ENCODE assay signal across 25 cellular contexts in the genomic region with DNA sequence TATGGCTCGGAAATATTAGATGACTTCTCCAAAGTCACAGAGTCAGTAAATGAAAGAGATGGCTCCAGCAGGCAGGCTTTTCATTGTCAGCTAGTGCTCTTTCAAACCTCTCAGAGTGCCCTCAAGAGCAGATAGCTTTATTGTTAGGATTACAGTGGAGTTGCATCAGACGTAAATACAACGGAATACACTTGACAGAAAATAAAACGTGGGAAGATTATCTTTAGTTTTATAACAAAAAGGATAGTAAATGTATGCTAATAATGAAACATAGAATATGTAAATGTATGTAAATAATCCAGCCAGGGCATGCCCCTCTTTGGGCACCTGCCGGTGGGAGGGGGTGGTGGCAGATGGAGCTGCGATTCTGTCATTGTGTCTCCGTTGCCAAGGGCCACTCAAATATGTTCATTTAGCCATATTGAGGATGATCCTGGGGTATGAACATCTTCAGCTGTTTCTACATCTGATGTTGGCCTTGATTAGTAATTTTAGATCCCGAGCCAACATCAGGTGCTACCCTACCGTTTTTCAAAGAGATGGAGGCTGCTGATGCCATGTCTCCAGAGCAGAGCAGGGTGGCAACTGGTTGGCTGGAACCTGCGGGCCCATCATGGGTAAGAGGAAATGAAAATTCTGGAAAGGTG.
DNase-seq lines count a peak whose midpoint lies in the region; ATAC-seq and TF ChIP-seq lines count a peak whose summit lies in the region.
"Had no signal": no experiment of that assay in that cellular context is flagged by ENCODE, and none has a peak within 500 bp of the region (broad histone marks: within the 10 kb centered on the region; RNA-seq: fewer than 3 reads in every experiment).

No MANE protein-coding gene starts in this region.

- H3K79me2 ChIP-seq in neural progenitor cell (ENCODE audit: low read depth): no peaks in the 10 kb centered on the region

- intact Hi-C loops in body of pancreas (cut with DNase I): no loop called here

- H3K27ac Mint-ChIP-seq in neural progenitor cell: no peak overlapping the region
- no peak overlapping the region for H3K27ac Mint-ChIP-seq in nephron progenitor cell
- H3K27ac Mint-ChIP-seq: activated CD4-positive, alpha-beta T cell treated with anti-CD3 and anti-CD28 coated beads for 36 hours; activated naive CD4-positive, alpha-beta T cell treated with anti-CD3 and anti-CD28 coated beads, Interleukin-2, amount 50 U/mL, for 72 hours; activated T-cell treated with anti-CD3 and anti-CD28 coated beads, Interleukin-2, amount 50 U/mL, for 72 hours; IgD-negative memory B cell had no signal

- no peak for TF ChIP-seq POLR2A in body of pancreas (IDR thresholded peaks at IDR 0.05)

- H3K9me3 ChIP-seq in neural progenitor cell (ENCODE audit: low read depth) (peaks cover 9% of the 10 kb centered on the region), body of pancreas (no peaks in the 10 kb centered on the region)
- H3K9me3 ChIP-seq: ascending aorta, ovary had no signal

- H3K4me3 ChIP-seq in neural progenitor cell: no peak overlapping the region
- no peak overlapping the region for H3K4me3 ChIP-seq in body of pancreas
- H3K4me3 ChIP-seq: ascending aorta, dorsolateral prefrontal cortex, MG63, ovary, SJSA1 had no signal

- H3K4me2 ChIP-seq in neural progenitor cell: peak overlapping the region; percentile 17

- DNase-seq in DMS 273 (lab: John Stamatoyannopoulos, UW; ENCODE audit: unreplicated experiment): peak; percentile 31
- DNase-seq in DMS 273 treated with DMSO at 0.1 percent for 48 hours (lab: John Stamatoyannopoulos, UW): no peak
- DNase-seq in NCI-H2029 (lab: John Stamatoyannopoulos, UW): peak; percentile 68
- peak; percentile 98 for DNase-seq in NCI-H345 treated with DMSO at 0.1 percent for 48 hours (lab: John Stamatoyannopoulos, UW; ENCODE audit: unreplicated experiment)
- DNase-seq in neural progenitor cell (ENCODE audit: low spot score): no peak
- DNase-seq in body of pancreas: no peak
- DNase-seq in nephron progenitor cell: no peak
- DNase-seq: activated CD4-positive, alpha-beta T cell treated with anti-CD3 and anti-CD28 coated beads for 36 hours; activated T-cell treated with anti-CD3 and anti-CD28 coated beads, Interleukin-2, amount 50 U/mL, for 72 hours; dorsolateral prefrontal cortex; mesenchymal stem cell; MG63; NCI-H2081; NK-92 treated with Interleukin-12 subunit alpha and Interleukin-12 subunit beta, amount 100 ng/mL, for 24 hours; ovary; stimulated activated CD4-positive, alpha-beta T cell treated with anti-CD3 and anti-CD28 coated beads, Interleukin-12 subunit alpha, Interleukin-12 subunit beta, amount 100 ng/mL, for 4 hours; stimulated activated CD4-positive, alpha-beta T cell treated with anti-CD3 and anti-CD28 coated beads, Interleukin-4, amount 100 ng/mL, for 4 hours; stimulated activated naive CD8-positive, alpha-beta T cell treated with anti-CD3 and anti-CD28 coated beads, Interleukin-15, Interleukin-2, amounts not matched to agents 100 U/mL and 50 U/mL, for 24 hours had no signal

- H3K4me1 Mint-ChIP-seq in neural progenitor cell (peaks cover 25% of the 10 kb centered on the region), nephron progenitor cell (peaks cover 33% of the 10 kb centered on the region)
- H3K4me1 Mint-ChIP-seq: activated CD4-positive, alpha-beta T cell treated with anti-CD3 and anti-CD28 coated beads for 36 hours; IgD-negative memory B cell had no signal

- H3K36me3 ChIP-seq in neural progenitor cell (no peaks in the 10 kb centered on the region), body of pancreas (replicated peaks in 1 of 2; ENCODE audit: insufficient read depth in 1 of 2, low read depth in 2 of 2) (no peaks in the 10 kb centered on the region)
- H3K36me3 ChIP-seq: ascending aorta, MG63, ovary, SJSA1 had no signal

- peaks cover 33% of the 10 kb centered on the region for H3F3A ChIP-seq in neural progenitor cell (ENCODE audit: low read depth)

- no peak overlapping the region for H3K27ac ChIP-seq in neural progenitor cell
- no peak overlapping the region for H3K27ac ChIP-seq in body of pancreas
- H3K27ac ChIP-seq: 22Rv1, ascending aorta, dorsolateral prefrontal cortex, HL-60, ovary, SJSA1 had no signal

- WGBS in body of pancreas, 2 donors: 58 to 61% methylated on average over 10 of the region's 10 CpGs

- no peak overlapping the region for H3K9ac ChIP-seq in neural progenitor cell

- H3K9me3 Mint-ChIP-seq in neural progenitor cell (peaks cover 9% of the 10 kb centered on the region), nephron progenitor cell (peaks cover 15% of the 10 kb centered on the region)
- H3K9me3 Mint-ChIP-seq: activated naive CD4-positive, alpha-beta T cell treated with anti-CD3 and anti-CD28 coated beads, Interleukin-2, amount 50 U/mL, for 72 hours had no signal

- peaks cover 37% of the 10 kb centered on the region for H3K4me1 ChIP-seq in neural progenitor cell
- H3K4me1 ChIP-seq in body of pancreas: no peaks in the 10 kb centered on the region
- H3K4me1 ChIP-seq: ascending aorta, SJSA1 had no signal

- H3K4me3 Mint-ChIP-seq in neural progenitor cell: no peak overlapping the region
- no peak overlapping the region for H3K4me3 Mint-ChIP-seq in nephron progenitor cell
- H3K4me3 Mint-ChIP-seq: activated CD4-positive, alpha-beta T cell treated with anti-CD3 and anti-CD28 coated beads for 36 hours; activated T-cell treated with anti-CD3 and anti-CD28 coated beads, Interleukin-2, amount 50 U/mL, for 72 hours; IgD-negative memory B cell had no signal

- no peak for ATAC-seq in HG02973 (IDR thresholded peaks at IDR 0.05; ENCODE audit: unreplicated experiment)
- ATAC-seq in body of pancreas: no peak
- ATAC-seq: activated CD4-positive, alpha-beta T cell treated with anti-CD3 and anti-CD28 coated beads for 36 hours; activated naive CD4-positive, alpha-beta T cell treated with anti-CD3 and anti-CD28 coated beads, Interleukin-2, amount 50 U/mL, for 72 hours; activated T-cell treated with anti-CD3 and anti-CD28 coated beads, Interleukin-2, amount 50 U/mL, for 72 hours; stimulated activated naive CD8-positive, alpha-beta T cell treated with anti-CD3 and anti-CD28 coated beads, Interleukin-15, Interleukin-2, amounts not matched to agents 100 U/mL and 50 U/mL, for 24 hours had no signal

- H3K27me3 Mint-ChIP-seq in neural progenitor cell (ENCODE audit: insufficient read depth, low read depth) (peaks cover 28% of the 10 kb centered on the region), nephron progenitor cell (ENCODE audit: low read depth, poor library complexity) (peaks cover 15% of the 10 kb centered on the region)

- no peaks in the 10 kb centered on the region for H3K27me3 ChIP-seq in neural progenitor cell
- no peaks in the 10 kb centered on the region for H3K27me3 ChIP-seq in body of pancreas
- H3K27me3 ChIP-seq: ascending aorta, MG63, ovary had no signal

- no peak overlapping the region for H2AFZ ChIP-seq in neural progenitor cell (replicated peaks)

- TF ChIP-seq CTCF in neural progenitor cell (IDR thresholded peaks at IDR 0.05) (no peak), body of pancreas (IDR thresholded peaks at IDR 0.05) (no peak), nephron progenitor cell (IDR thresholded peaks at IDR 0.05) (no peak)

- H4K20me1 ChIP-seq in neural progenitor cell (ENCODE audit: low read depth): no peaks in the 10 kb centered on the region

- peaks cover 4% of the 10 kb centered on the region for H3K36me3 Mint-ChIP-seq in neural progenitor cell
- H3K36me3 Mint-ChIP-seq in nephron progenitor cell (ENCODE audit: low read depth): no peaks in the 10 kb centered on the region
- H3K36me3 Mint-ChIP-seq: activated naive CD4-positive, alpha-beta T cell treated with anti-CD3 and anti-CD28 coated beads, Interleukin-2, amount 50 U/mL, for 72 hours had no signal

Comparison
In these comparisons a context has a peak if more than half of its experiments do, and no peak if none do; other contexts are left out.
1. DNase-seq: peak in DMS 273 (single experiment), NCI-H2029 (single experiment) and NCI-H345 treated with DMSO at 0.1 percent for 48 hours (single experiment); none in DMS 273 treated with DMSO at 0.1 percent for 48 hours (single experiment), neural progenitor cell (single experiment), body of pancreas (0 of 4) and nephron progenitor cell (single experiment).